Comparison of ENCODE assay signal across 8 cellular contexts in the genomic region with DNA sequence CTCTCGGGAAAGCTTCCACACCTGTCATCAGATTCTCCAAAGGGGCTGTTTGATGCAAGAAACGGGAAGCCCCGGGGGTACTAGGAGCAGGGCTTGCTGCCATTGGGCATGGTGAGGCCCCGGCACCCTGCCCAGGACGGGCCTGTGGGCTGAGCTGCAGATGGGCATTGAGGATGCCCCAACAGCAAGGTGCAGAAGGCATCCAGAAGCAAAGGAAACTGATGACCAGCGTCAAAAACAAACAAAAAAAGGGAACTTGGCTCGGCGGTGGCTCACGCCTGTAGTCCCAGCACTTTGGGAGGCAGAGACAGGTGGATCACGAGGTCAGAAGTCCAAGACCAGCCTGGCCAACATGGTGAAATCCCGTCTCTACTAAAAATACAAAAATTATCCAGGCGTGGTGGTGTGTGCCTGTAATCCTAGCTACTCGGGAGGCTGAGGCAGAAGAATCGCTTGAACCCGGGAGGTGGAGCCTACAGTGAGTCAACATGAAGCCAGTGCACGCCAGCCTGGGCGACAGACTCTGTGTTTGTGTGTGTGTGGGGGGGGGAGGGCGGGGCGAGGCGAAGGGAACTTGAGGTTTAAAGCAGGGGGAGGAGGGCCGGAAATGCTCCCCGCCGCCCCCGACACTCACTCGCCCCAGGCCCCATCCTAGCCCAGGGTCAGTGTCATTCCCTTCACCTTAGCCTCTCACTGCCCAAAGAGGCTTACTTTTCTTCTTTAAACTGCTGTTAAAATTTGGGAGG. TPM values are rescaled to one million over a fixed set of nuclear protein-coding genes. Genes with fewer than 3 reads are reported as not detected.
A peak's percentile ranks its signal among the peaks of the same experiment; 100 is the strongest.
DNase-seq lines count a peak whose midpoint lies in the region; ATAC-seq lines count a peak whose summit lies in the region.

No MANE protein-coding gene starts in this region.

- H3K4me1 ChIP-seq in HUES48 (ENCODE audit: control insufficient read depth, insufficient read depth, low read length): peaks cover 16% of the 10 kb centered on the region; the same call in 1 of the 2 replicates
- H3K4me1 ChIP-seq in trophoblast cell (ENCODE audit: control insufficient read depth in 1 of 2, insufficient read depth in 2 of 2, low read length in 2 of 2): peaks cover 9 to 16% of the 10 kb centered on the region in 2 experiments

- H4K91ac ChIP-seq in trophoblast cell (ENCODE audit: low read depth, low read length): no peak overlapping the region

- H3K27ac ChIP-seq in HUES48 (ENCODE audit: low read depth, low read length) (no peak overlapping the region), trophoblast cell (ENCODE audit: low read depth, low read length) (no peak overlapping the region)

- H3K4me3 ChIP-seq in HUES48 (ENCODE audit: low read depth, low read length): peak overlapping the region; percentile 69
- no peak overlapping the region for H3K4me3 ChIP-seq in trophoblast cell (ENCODE audit: low read depth, low read length)

- H3K36me3 ChIP-seq in HUES48 (ENCODE audit: control insufficient read depth, insufficient read depth, low read length) (peaks cover 37% of the 10 kb centered on the region), trophoblast cell (ENCODE audit: control insufficient read depth in 1 of 2, insufficient read depth in 2 of 2, low read length in 2 of 2) (peaks cover 17 to 27% of the 10 kb centered on the region in 2 experiments)

- H2AK5ac ChIP-seq in trophoblast cell (ENCODE audit: low read length): no peak overlapping the region

- H3K79me1 ChIP-seq in trophoblast cell (ENCODE audit: low read length): peaks cover 6% of the 10 kb centered on the region

- peak overlapping the region; percentile 69 for H3K4me2 ChIP-seq in trophoblast cell (ENCODE audit: low read length)

- no peak overlapping the region for H2BK5ac ChIP-seq in trophoblast cell (ENCODE audit: low read depth, low read length, poor library complexity)

- H3K9me3 ChIP-seq in HUES48 (ENCODE audit: control insufficient read depth, insufficient read depth, low read length) (no peaks in the 10 kb centered on the region), trophoblast cell (ENCODE audit: insufficient read depth, low read depth, low read length) (no peaks in the 10 kb centered on the region)

- no peak overlapping the region for H3K18ac ChIP-seq in trophoblast cell (ENCODE audit: low read length)

- peak; percentile 86 for DNase-seq in activated CD4-positive, alpha-beta T cell treated with anti-CD3 and anti-CD28 coated beads for 48 hours
- DNase-seq in effector CD4-positive, alpha-beta T cell: peak; percentile 73
- DNase-seq in trophoblast cell: no peak
- no peak for DNase-seq in cerebellar cortex (ENCODE audit: low spot score)
- DNase-seq in midbrain (lab: John Stamatoyannopoulos, UW): no peak

- no peak overlapping the region for H2BK12ac ChIP-seq in trophoblast cell (ENCODE audit: low read length)

- no peak overlapping the region for H4K8ac ChIP-seq in trophoblast cell (ENCODE audit: low read depth, low read length)

- H3K27me3 ChIP-seq in HUES48 (ENCODE audit: control insufficient read depth, insufficient read depth, low read length): no peaks in the 10 kb centered on the region
- H3K27me3 ChIP-seq in trophoblast cell (ENCODE audit: insufficient read depth, low read length): no peaks in the 10 kb centered on the region

- H2BK120ac ChIP-seq in trophoblast cell (ENCODE audit: insufficient read depth, low read length, poor library complexity): no peak overlapping the region

- no peak overlapping the region for H3K4ac ChIP-seq in trophoblast cell (ENCODE audit: low read depth, low read length)

- peaks cover 4% of the 10 kb centered on the region for H3K79me2 ChIP-seq in trophoblast cell (ENCODE audit: control insufficient read depth, insufficient read depth, low read length, poor library complexity)

- no peak overlapping the region for H3K14ac ChIP-seq in trophoblast cell (ENCODE audit: low read length)

- H4K12ac ChIP-seq in trophoblast cell (ENCODE audit: low read depth, low read length): no peak overlapping the region

- no peak overlapping the region for H3K23ac ChIP-seq in trophoblast cell (ENCODE audit: low read length)

- no CpG with 5 or more reads among the region's 25 CpGs for WGBS in trophoblast cell (ENCODE audit: extremely low coverage, insufficient coverage, insufficient read length)

- H2AFZ ChIP-seq in trophoblast cell (ENCODE audit: insufficient read depth, low read length, poor library complexity): no peak overlapping the region

- H3K9ac ChIP-seq in HUES48 (ENCODE audit: low read depth, low read length) (peak overlapping the region; percentile 19; the same call in 1 of the 2 replicates), trophoblast cell (ENCODE audit: low read length) (no peak overlapping the region)

- ATAC-seq in HG02759 (IDR thresholded peaks at IDR 0.05; ENCODE audit: unreplicated experiment) (no peak), GM19023 (IDR thresholded peaks at IDR 0.05; ENCODE audit: unreplicated experiment) (no peak)

RNA-seq across cellular contexts. Expression of a gene that starts 1.7 kb away (rescaled TPM):
- polyA plus RNA-seq in trophoblast cell (2013): 25.4 TPM in 2 replicates

RNA-seq across cellular contexts. Expression of a gene that starts 39.9 kb away (rescaled TPM):
- polyA plus RNA-seq in trophoblast cell (2013): 13.0 and 13.1 TPM in 2 replicates

Comparison
In these comparisons a context has a peak if more than half of its experiments do, and no peak if none do; other contexts are left out.
1. DNase-seq: peak in activated CD4-positive, alpha-beta T cell treated with anti-CD3 and anti-CD28 coated beads for 48 hours (single experiment) and effector CD4-positive, alpha-beta T cell (single experiment); none in trophoblast cell (0 of 2), cerebellar cortex (single experiment) and midbrain (single experiment).